In the genomic region with DNA sequence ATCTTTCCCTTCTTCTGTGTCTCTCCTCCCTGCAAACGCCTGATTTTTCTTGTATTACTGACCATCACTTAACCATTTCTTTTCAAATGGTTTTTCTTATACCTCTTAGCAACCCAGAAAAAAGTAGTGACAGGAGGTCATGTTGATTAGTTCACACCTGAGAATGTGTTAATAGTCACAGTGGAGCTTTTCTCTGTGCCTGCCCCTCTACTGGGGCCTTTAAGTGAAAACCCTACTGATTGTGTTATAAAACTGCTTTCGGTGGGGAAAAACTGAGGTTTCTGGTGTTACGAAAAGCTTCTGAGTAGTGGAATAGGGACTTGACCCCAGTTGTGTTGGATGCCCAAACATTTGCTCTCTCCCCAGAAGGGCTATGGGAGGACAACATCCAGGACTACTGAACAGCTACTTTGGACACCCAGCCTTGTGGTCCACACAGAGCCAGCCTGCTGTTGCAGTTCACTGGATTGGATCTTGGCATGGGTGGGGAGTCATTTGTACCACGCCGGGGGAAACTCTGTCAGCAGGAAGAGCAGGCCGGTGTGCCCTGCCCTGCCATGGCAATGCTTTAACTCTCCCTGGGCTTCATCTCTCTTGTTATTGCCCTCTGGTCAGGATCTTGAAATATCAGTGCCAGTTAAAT, we compare ENCODE assay signal across 19 cellular contexts. TPM values are rescaled to one million over a fixed set of nuclear protein-coding genes. Genes with fewer than 3 reads are reported as not detected.
DNase-seq lines count a peak whose midpoint lies in the region; ATAC-seq, FAIRE-seq and TF ChIP-seq lines count a peak whose summit lies in the region.
"Had no signal": no experiment of that assay in that cellular context is flagged by ENCODE, and none has a peak within 500 bp of the region (broad histone marks: within the 10 kb centered on the region; RNA-seq: fewer than 3 reads in every experiment).

No MANE protein-coding gene starts in this region.

- H3K9me2 ChIP-seq in hepatocyte (replicated peaks; ENCODE audit: insufficient read depth) = no peaks in the 10 kb centered on the region

- no peaks in the 10 kb centered on the region for H3K9me3 ChIP-seq in hepatocyte (ENCODE audit: low read depth)
- H3K9me3 ChIP-seq: colonic mucosa, left ventricle myocardium inferior, transverse colon had no signal

- TF ChIP-seq CTCF in hepatocyte (IDR thresholded peaks at IDR 0.05; ENCODE audit: poor library complexity) = no peak

- no peak for ATAC-seq in activated T-cell treated with anti-CD3 and anti-CD28 coated beads, Interleukin-2, amount 50 U/mL, for 4 hours
- peak; percentile 37 for ATAC-seq in stimulated activated naive CD8-positive, alpha-beta T cell treated with anti-CD3 and anti-CD28 coated beads, Interleukin-15, amount 100 ng/mL, for 72 hours
- ATAC-seq in HG02870 (IDR thresholded peaks at IDR 0.05; ENCODE audit: unreplicated experiment) = no peak
- ATAC-seq: K562; naive thymus-derived CD8-positive, alpha-beta T cell had no signal

- no peaks in the 10 kb centered on the region for H3K36me3 Mint-ChIP-seq in activated T-cell treated with anti-CD3 and anti-CD28 coated beads, Interleukin-2, amount 50 U/mL, for 4 hours (ENCODE audit: insufficient read depth)
- peaks cover 5% of the 10 kb centered on the region for H3K36me3 Mint-ChIP-seq in activated T-helper 2 cell treated with anti-CD3 and anti-CD28 coated beads, Interferon-gamma antibody, Interleukin-2, Interleukin-4, amounts not matched to agents 10 μg/mL and 5 μg/mL and 100 μg/mL, durations not matched to agents 14 hours and 24 hours and 36 hours (ENCODE audit: low read depth)
- H3K36me3 Mint-ChIP-seq: naive thymus-derived CD8-positive, alpha-beta T cell had no signal

- 92% methylated on average over 6 of the region's 6 CpGs for WGBS in hepatocyte (ENCODE audit: low lambda C conversion rate, missing lambda C conversion rate)

- H3K27ac Mint-ChIP-seq in activated T-helper 2 cell treated with anti-CD3 and anti-CD28 coated beads, Interferon-gamma antibody, Interleukin-2, Interleukin-4, amounts not matched to agents 10 μg/mL and 5 μg/mL and 100 μg/mL, durations not matched to agents 14 hours and 24 hours and 36 hours = peak overlapping the region; percentile 88
- peak overlapping the region in 1 of 2 donors; percentile 8 for H3K27ac Mint-ChIP-seq in stimulated activated naive CD8-positive, alpha-beta T cell treated with anti-CD3 and anti-CD28 coated beads, Interleukin-15, amount 100 ng/mL, for 72 hours
- H3K27ac Mint-ChIP-seq: naive thymus-derived CD8-positive, alpha-beta T cell had no signal

- intact Hi-C loops in activated T-helper 2 cell treated with anti-CD3 and anti-CD28 coated beads, Interferon-gamma antibody, Interleukin-2, Interleukin-4, amounts not matched to agents 10 μg/mL and 5 μg/mL and 100 μg/mL, durations not matched to agents 14 hours and 24 hours and 36 hours (cut with micrococcal nuclease) = loop anchor here (5.0 to 10.0 kb wide), 8 partner anchors 544 to 1389 kb away; partner anchors contain the start of genes EIF2A, SERP1, SIAH2 and SUCNR1

- no peak for TF ChIP-seq POLR2A in GM12892 (IDR thresholded peaks at IDR 0.05; ENCODE audit: low read depth, low read length)

- H3K4me1 Mint-ChIP-seq in activated T-cell treated with anti-CD3 and anti-CD28 coated beads, Interleukin-2, amount 50 U/mL, for 4 hours (ENCODE audit: low read depth) = peaks cover 42% of the 10 kb centered on the region
- H3K4me1 Mint-ChIP-seq in activated T-helper 2 cell treated with anti-CD3 and anti-CD28 coated beads, Interferon-gamma antibody, Interleukin-2, Interleukin-4, amounts not matched to agents 10 μg/mL and 5 μg/mL and 100 μg/mL, durations not matched to agents 14 hours and 24 hours and 36 hours (ENCODE audit: low read depth) = peaks cover 78% of the 10 kb centered on the region
- peaks cover 46% of the 10 kb centered on the region for H3K4me1 Mint-ChIP-seq in stimulated activated naive CD8-positive, alpha-beta T cell treated with anti-CD3 and anti-CD28 coated beads, Interleukin-15, amount 100 ng/mL, for 72 hours

- DNase-seq in activated T-cell treated with anti-CD3 and anti-CD28 coated beads, Interleukin-2, amount 50 U/mL, for 4 hours = no peak
- DNase-seq in activated T-cell treated with anti-CD3 and anti-CD28 coated beads, Interleukin-2, amount 50 U/mL, for 1 hour = no peak
- no peak for DNase-seq in activated T-helper 2 cell treated with anti-CD3 and anti-CD28 coated beads, Interferon-gamma antibody, Interleukin-2, Interleukin-4, amounts not matched to agents 10 μg/mL and 5 μg/mL and 100 μg/mL, durations not matched to agents 14 hours and 24 hours and 36 hours (ENCODE audit: low spot score)
- DNase-seq in hepatocyte (ENCODE audit: low spot score) (no peak), GM12892 (ENCODE audit: insufficient read length) (no peak), putamen (ENCODE audit: low spot score) (no peak)
- DNase-seq in stimulated activated naive CD8-positive, alpha-beta T cell treated with anti-CD3 and anti-CD28 coated beads, Interleukin-15, amount 100 ng/mL, for 72 hours = no peak
- DNase-seq: amygdala; colonic mucosa; left ventricle myocardium inferior; naive thymus-derived CD8-positive, alpha-beta T cell; NCI-H1105; NK-92 treated with Interleukin-12 subunit alpha and Interleukin-12 subunit beta, amount 100 ng/mL, for 24 hours; SHP77 treated with DMSO at 0.1 percent for 48 hours; T1000; transverse colon had no signal

- H3K27me3 Mint-ChIP-seq in activated T-cell treated with anti-CD3 and anti-CD28 coated beads, Interleukin-2, amount 50 U/mL, for 4 hours (ENCODE audit: low read depth) = peaks cover 12% of the 10 kb centered on the region
- no peaks in the 10 kb centered on the region for H3K27me3 Mint-ChIP-seq in activated T-helper 2 cell treated with anti-CD3 and anti-CD28 coated beads, Interferon-gamma antibody, Interleukin-2, Interleukin-4, amounts not matched to agents 10 μg/mL and 5 μg/mL and 100 μg/mL, durations not matched to agents 14 hours and 24 hours and 36 hours (ENCODE audit: low read depth)
- peaks cover 13% of the 10 kb centered on the region for H3K27me3 Mint-ChIP-seq in stimulated activated naive CD8-positive, alpha-beta T cell treated with anti-CD3 and anti-CD28 coated beads, Interleukin-15, amount 100 ng/mL, for 72 hours

- H4K20me1 ChIP-seq in hepatocyte (ENCODE audit: insufficient read depth, poor library complexity, severe bottlenecking) = no peaks in the 10 kb centered on the region

- no peaks in the 10 kb centered on the region for H3K27me3 ChIP-seq in hepatocyte
- H3K27me3 ChIP-seq: colonic mucosa, transverse colon had no signal

- peak overlapping the region; percentile 2 for H3K4me3 Mint-ChIP-seq in activated T-cell treated with anti-CD3 and anti-CD28 coated beads, Interleukin-2, amount 50 U/mL, for 4 hours
- H3K4me3 Mint-ChIP-seq in activated T-helper 2 cell treated with anti-CD3 and anti-CD28 coated beads, Interferon-gamma antibody, Interleukin-2, Interleukin-4, amounts not matched to agents 10 μg/mL and 5 μg/mL and 100 μg/mL, durations not matched to agents 14 hours and 24 hours and 36 hours (ENCODE audit: low read depth) = peak overlapping the region; percentile 46
- peak overlapping the region; percentile 53 to 73 for H3K4me3 Mint-ChIP-seq in stimulated activated naive CD8-positive, alpha-beta T cell treated with anti-CD3 and anti-CD28 coated beads, Interleukin-15, amount 100 ng/mL, for 72 hours
- H3K4me3 Mint-ChIP-seq: naive thymus-derived CD8-positive, alpha-beta T cell had no signal

- peak overlapping the region; percentile 84 for H3K27ac ChIP-seq in hepatocyte
- H3K27ac ChIP-seq: colonic mucosa, left ventricle myocardium inferior, transverse colon had no signal

- no peaks in the 10 kb centered on the region for H3K79me2 ChIP-seq in hepatocyte

- H2AFZ ChIP-seq in hepatocyte = no peak overlapping the region

- H3K9me3 Mint-ChIP-seq in activated T-cell treated with anti-CD3 and anti-CD28 coated beads, Interleukin-2, amount 50 U/mL, for 4 hours = no peaks in the 10 kb centered on the region
- no peaks in the 10 kb centered on the region for H3K9me3 Mint-ChIP-seq in activated T-helper 2 cell treated with anti-CD3 and anti-CD28 coated beads, Interferon-gamma antibody, Interleukin-2, Interleukin-4, amounts not matched to agents 10 μg/mL and 5 μg/mL and 100 μg/mL, durations not matched to agents 14 hours and 24 hours and 36 hours
- no peaks in the 10 kb centered on the region for H3K9me3 Mint-ChIP-seq in stimulated activated naive CD8-positive, alpha-beta T cell treated with anti-CD3 and anti-CD28 coated beads, Interleukin-15, amount 100 ng/mL, for 72 hours

- no peak for FAIRE-seq in GM12892 (lab: Jason Lieb, UNC)
- FAIRE-seq: D721Med, K562 had no signal

- no peaks in the 10 kb centered on the region for H3K36me3 ChIP-seq in hepatocyte (replicated peaks; ENCODE audit: insufficient read depth, low read depth)
- H3K36me3 ChIP-seq: colonic mucosa, left ventricle myocardium inferior, transverse colon had no signal

- no peak overlapping the region for H3K4me2 ChIP-seq in hepatocyte

- H3K4me1 ChIP-seq in hepatocyte (ENCODE audit: insufficient read depth) = peaks cover 15% of the 10 kb centered on the region
- H3K4me1 ChIP-seq: colonic mucosa, left ventricle myocardium inferior had no signal

- no peak overlapping the region for H3K4me3 ChIP-seq in hepatocyte
- H3K4me3 ChIP-seq: colonic mucosa, K562, left ventricle myocardium inferior, transverse colon had no signal

RNA-seq across cellular contexts. Expression of gene GPR87, which starts 10.3 kb away (rescaled TPM):
- total RNA-seq in activated T-cell treated with anti-CD3 and anti-CD28 coated beads, Interleukin-2, amount 50 U/mL, for 4 hours = 1 to 10 TPM; 2.2 to 3.3 (median 2.7) TPM
- total RNA-seq in activated T-helper 2 cell treated with anti-CD3 and anti-CD28 coated beads, Interferon-gamma antibody, Interleukin-2, Interleukin-4, amounts not matched to agents 10 μg/mL and 5 μg/mL and 100 μg/mL, durations not matched to agents 14 hours and 24 hours and 36 hours = 1.1 and 1.2 TPM in 2 replicates
- total RNA-seq in hepatocyte = 7.0 and 8.8 TPM in 2 replicates
- polyA plus RNA-seq in hepatocyte = 11.0 and 13.2 TPM in 2 replicates
- not detected for polyA plus RNA-seq in GM12892 (2012; ENCODE audit: missing spikeins)
- total RNA-seq: colonic mucosa; K562; left ventricle myocardium inferior; naive thymus-derived CD8-positive, alpha-beta T cell; transverse colon had no signal
- polyA plus RNA-seq: K562; naive thymus-derived CD8-positive, alpha-beta T cell had no signal

RNA-seq across cellular contexts. Expression of gene P2RY13, which starts 23.1 kb away (rescaled TPM):
- total RNA-seq in activated T-cell treated with anti-CD3 and anti-CD28 coated beads, Interleukin-2, amount 50 U/mL, for 4 hours = not detected
- not detected in 2 replicates for total RNA-seq in activated T-helper 2 cell treated with anti-CD3 and anti-CD28 coated beads, Interferon-gamma antibody, Interleukin-2, Interleukin-4, amounts not matched to agents 10 μg/mL and 5 μg/mL and 100 μg/mL, durations not matched to agents 14 hours and 24 hours and 36 hours
- total RNA-seq in hepatocyte = not detected in 2 replicates
- polyA plus RNA-seq in hepatocyte = not detected in 2 replicates
- polyA plus RNA-seq in GM12892 (2012; ENCODE audit: missing spikeins) = not detected
- total RNA-seq: K562; naive thymus-derived CD8-positive, alpha-beta T cell had no signal
- polyA plus RNA-seq: K562 had no signal

RNA-seq across cellular contexts. Expression of gene P2RY14, which starts 27.9 kb away (rescaled TPM):
- under 1 TPM in 2 of 3 donors, not detected in 1; 0.20 to 0.26 TPM for total RNA-seq in activated T-cell treated with anti-CD3 and anti-CD28 coated beads, Interleukin-2, amount 50 U/mL, for 4 hours
- 0.18 and 0.34 TPM in 2 replicates for total RNA-seq in activated T-helper 2 cell treated with anti-CD3 and anti-CD28 coated beads, Interferon-gamma antibody, Interleukin-2, Interleukin-4, amounts not matched to agents 10 μg/mL and 5 μg/mL and 100 μg/mL, durations not matched to agents 14 hours and 24 hours and 36 hours
- total RNA-seq in hepatocyte = 0.24 TPM in 1 of 2 replicates, not detected in the other
- 0.11 TPM in 1 of 2 replicates, not detected in the other for polyA plus RNA-seq in hepatocyte
- not detected for polyA plus RNA-seq in GM12892 (2012; ENCODE audit: missing spikeins)
- total RNA-seq: K562 had no signal
- polyA plus RNA-seq: K562; naive thymus-derived CD8-positive, alpha-beta T cell had no signal

Comparison
In these comparisons a context has a peak if more than half of its experiments do, and no peak if none do; other contexts are left out.
1. H3K4me3 Mint-ChIP-seq: peak in every context shown above with its lines; median percentile 63 in stimulated activated naive CD8-positive, alpha-beta T cell treated with anti-CD3 and anti-CD28 coated beads, Interleukin-15, amount 100 ng/mL, for 72 hours; 46 in activated T-helper 2 cell treated with anti-CD3 and anti-CD28 coated beads, Interferon-gamma antibody, Interleukin-2, Interleukin-4, amounts not matched to agents 10 μg/mL and 5 μg/mL and 100 μg/mL, durations not matched to agents 14 hours and 24 hours and 36 hours; 2 in activated T-cell treated with anti-CD3 and anti-CD28 coated beads, Interleukin-2, amount 50 U/mL, for 4 hours.